8 cellular contexts compared by ENCODE assay signal in genomic region chr9:14317667-14318255, GRCh38. TPM values are rescaled to one million over a fixed set of nuclear protein-coding genes. Genes with fewer than 3 reads are reported as not detected.
DNase-seq lines count a peak whose midpoint lies in the region; ATAC-seq and TF ChIP-seq lines count a peak whose summit lies in the region.
"Had no signal": no experiment of that assay in that cellular context is flagged by ENCODE, and none has a peak within 500 bp of the region (broad histone marks: within the 10 kb centered on the region; RNA-seq: fewer than 3 reads in every experiment).

No MANE protein-coding gene starts in this region.

- TF ChIP-seq CTCF in thyroid gland (IDR thresholded peaks at IDR 0.05) = no peak

- in situ Hi-C loops in KBM-7 (cut with MboI; ENCODE audit: low pct_unique_long_range_greater_than_20kb, low sequenced_read_pairs) = no loop called here

- peaks cover 0 to 2% of the 10 kb centered on the region in 2 donors for H3K4me1 ChIP-seq in esophagus (ENCODE audit: control insufficient read depth in 2 of 2, insufficient read depth in 2 of 2, low read length in 1 of 2)
- H3K4me1 ChIP-seq in thyroid gland = peaks cover 18 to 30% of the 10 kb centered on the region in 2 donors

- ATAC-seq in GM19351 (IDR thresholded peaks at IDR 0.05; ENCODE audit: unreplicated experiment) (peak; percentile 26), HG03378 (IDR thresholded peaks at IDR 0.05; ENCODE audit: unreplicated experiment) (peak; percentile 56)

- peak in 1 of 2 donors; percentile 26 for TF ChIP-seq POLR2A in thyroid gland (IDR thresholded peaks at IDR 0.05)

- H3K4me3 ChIP-seq in esophagus (ENCODE audit: low read depth in 1 of 2, low read length in 2 of 2) = peak overlapping the region in 1 of 2 donors; percentile 28
- peak overlapping the region in 1 of 3 donors; percentile 23 for H3K4me3 ChIP-seq in thyroid gland (replicated peaks in 1 of 3)

- H3K36me3 ChIP-seq in esophagus (ENCODE audit: control insufficient read depth in 2 of 2, insufficient read depth in 2 of 2, low read length in 1 of 2) = no peaks in the 10 kb centered on the region
- no peaks in the 10 kb centered on the region for H3K36me3 ChIP-seq in thyroid gland

- H3K27me3 ChIP-seq in esophagus (ENCODE audit: control insufficient read depth in 1 of 2, insufficient read depth in 2 of 2, low read length in 2 of 2) (no peaks in the 10 kb centered on the region), thyroid gland (no peaks in the 10 kb centered on the region)

- H3K27ac ChIP-seq in esophagus (ENCODE audit: low read depth in 2 of 2, low read length in 1 of 2) = peak overlapping the region; percentile 79 to 98
- H3K27ac ChIP-seq in thyroid gland = peak overlapping the region; percentile 94 to 100 (median 96)
- H3K27ac ChIP-seq: KMS-11 had no signal

- no peak for DNase-seq in thyroid gland
- no peak for DNase-seq in KBM-7
- no peak for DNase-seq in NCI-H2107 (lab: John Stamatoyannopoulos, UW)
- no peak for DNase-seq in NCI-H1092 treated with DMSO at 0.1 percent for 48 hours (lab: John Stamatoyannopoulos, UW)

- H3K9me3 ChIP-seq in esophagus (ENCODE audit: control insufficient read depth in 2 of 2, insufficient read depth in 1 of 2, low read depth in 1 of 2, low read length in 1 of 2) (no peaks in the 10 kb centered on the region), thyroid gland (no peaks in the 10 kb centered on the region)

- WGBS in esophagus, 2 donors = 26 to 36% methylated on average over 3 of the region's 3 CpGs
- 30 to 38% methylated on average over 3 of the region's 3 CpGs for WGBS in thyroid gland, 2 donors

- intact Hi-C loops in thyroid gland (cut with DNase I) = loop anchor here (10.0 kb wide), 2 partner anchors 213 to 293 kb away; no protein-coding TSS in a partner anchor

RNA-seq across cellular contexts. Expression of gene NFIB, which starts 3.8 kb away (rescaled TPM):
- polyA plus RNA-seq in esophagus = 1 to 10 TPM; 4.0 to 6.6 TPM
- total RNA-seq in thyroid gland = 100 to 1,000 TPM in 3 of 4 donors, 10 to 100 TPM in 1; 57.9 to 144 (median 125) TPM
